Comparison of ENCODE assay signal across 1 cellular context in the genomic region with DNA sequence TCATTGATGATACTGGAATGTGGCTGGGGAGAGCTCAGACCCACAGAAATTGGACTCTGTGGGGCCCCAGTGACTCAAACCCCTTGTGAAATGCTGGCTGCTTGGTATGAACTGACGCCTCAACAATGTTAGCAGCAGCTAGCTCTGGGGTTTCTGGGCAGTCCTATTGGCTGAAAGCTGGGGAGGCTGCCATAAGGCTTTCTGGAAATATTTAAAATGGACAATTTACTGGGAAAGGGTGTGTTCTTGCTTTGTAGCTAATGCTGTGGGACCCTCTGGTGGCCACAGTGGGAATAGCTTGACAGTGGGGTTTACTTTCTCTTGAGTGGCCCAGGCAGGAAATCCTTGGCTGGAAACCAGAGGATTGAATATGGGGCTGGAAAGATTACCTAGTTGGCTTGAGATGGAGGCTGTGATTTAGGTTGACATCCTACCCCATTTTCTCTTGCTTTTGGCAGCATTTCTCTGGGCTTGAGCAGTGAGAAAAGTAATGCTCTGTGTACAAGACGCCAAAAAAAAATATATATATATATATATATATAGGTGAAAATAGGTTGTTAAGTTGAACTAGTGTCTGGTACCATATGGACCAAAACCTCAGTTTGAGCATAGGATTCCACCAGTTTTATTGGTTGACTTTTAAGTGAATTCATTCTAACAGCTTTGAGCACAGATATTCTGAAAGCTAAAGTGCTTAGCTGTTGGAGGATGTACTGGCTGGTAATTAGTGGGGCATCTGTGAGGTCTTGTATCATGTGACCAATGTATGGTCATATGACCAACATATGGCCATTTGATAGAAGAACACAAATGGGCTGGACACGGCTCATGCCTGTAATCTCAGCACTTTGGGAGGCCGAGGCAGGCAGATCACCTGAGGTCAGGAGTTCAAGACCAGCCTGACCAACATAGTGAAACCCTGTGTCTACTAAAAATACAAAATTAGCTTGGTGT.
TF ChIP-seq lines count a peak whose summit lies in the region.

No MANE protein-coding gene starts in this region.

TF ChIP-seq in H1, 55 proteins besides CTCF, POLR2A, EP300 and RAD21:
- TF ChIP-seq SP2 (IDR thresholded peaks at IDR 0.05; ENCODE audit: low read length) (no peak), JUND (IDR thresholded peaks at IDR 0.05; ENCODE audit: low read length) (no peak)
